8 cellular contexts compared by ENCODE assay signal in genomic region chr4:162103908-162104307, GRCh38. TPM values are rescaled to one million over a fixed set of nuclear protein-coding genes. Genes with fewer than 3 reads are reported as not detected.
"Had no signal": no experiment of that assay in that cellular context is flagged by ENCODE, and none has a peak within 500 bp of the region (broad histone marks: within the 10 kb centered on the region; RNA-seq: fewer than 3 reads in every experiment).

No MANE protein-coding gene starts in this region.

RNA-seq across cellular contexts. Expression of gene FSTL5, which starts 59.9 kb away (rescaled TPM):
- total RNA-seq: naive thymus-derived CD8-positive, alpha-beta T cell; natural killer cell treated with Interleukin-12 subunit alpha and Interleukin-12 subunit beta and Interleukin-15 and Interleukin-18, amount 100 ng/mL, for 72 hours; osteoblast; ovary; right atrium auricular region; ureter had no signal
- polyA plus RNA-seq: naive thymus-derived CD8-positive, alpha-beta T cell; smooth muscle cell; stomach had no signal
